In the genomic region with DNA sequence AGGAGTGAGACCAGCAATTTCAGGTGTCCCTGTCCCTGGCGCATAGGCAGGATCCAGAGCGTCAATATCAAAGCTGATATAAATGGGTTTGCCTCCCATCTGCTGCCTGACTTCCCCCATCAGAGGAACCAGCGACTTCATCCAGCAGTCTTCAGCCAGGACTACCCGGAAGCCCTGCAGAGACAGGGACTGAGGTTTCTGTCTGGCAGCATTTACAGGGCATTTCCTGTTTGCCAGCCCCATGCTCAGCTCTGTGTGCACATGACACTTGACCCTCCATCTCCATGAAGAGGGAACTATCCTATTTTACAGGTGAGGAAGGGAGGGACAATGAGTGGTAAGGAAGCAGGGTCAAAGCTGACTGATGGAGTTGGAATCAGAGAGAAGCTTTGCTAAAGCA, we compare ENCODE assay signal across 13 cellular contexts. TPM values are rescaled to one million over a fixed set of nuclear protein-coding genes. Genes with fewer than 3 reads are reported as not detected.
DNase-seq lines count a peak whose midpoint lies in the region; ATAC-seq lines count a peak whose summit lies in the region.
"Had no signal": no experiment of that assay in that cellular context is flagged by ENCODE, and none has a peak within 500 bp of the region (broad histone marks: within the 10 kb centered on the region; RNA-seq: fewer than 3 reads in every experiment).

No MANE protein-coding gene starts in this region.

- no peaks in the 10 kb centered on the region for H3K9me3 ChIP-seq in CD4-positive, CD25-positive, alpha-beta regulatory T cell (ENCODE audit: control insufficient read depth in 2 of 2, low read length in 2 of 2)
- H3K9me3 ChIP-seq: spleen had no signal

- H2AK5ac ChIP-seq in mesendoderm (ENCODE audit: low read length) = no peak overlapping the region

- H3K56ac ChIP-seq in mesendoderm (ENCODE audit: low read length) = no peak overlapping the region

- ATAC-seq in CD4-positive, CD25-positive, alpha-beta regulatory T cell (ENCODE audit: low read depth in 2 of 2) = no peak
- ATAC-seq in HG02763 (IDR thresholded peaks at IDR 0.05; ENCODE audit: unreplicated experiment) = no peak

- H3K4me3 Mint-ChIP-seq in CD4-positive, CD25-positive, alpha-beta regulatory T cell = peak overlapping the region in 3 of 4 donors; percentile 80 to 82 (median 80)
- H3K4me3 Mint-ChIP-seq in T-helper 2 cell treated with Interferon-gamma antibody and Interleukin-4, amounts not matched to agents 5 μg/mL and 100 μg/mL, for 36 hours = peak overlapping the region; percentile 63
- H3K4me3 Mint-ChIP-seq: CD14-positive monocyte had no signal

- no peak overlapping the region for H3K9ac ChIP-seq in mesendoderm (ENCODE audit: low read length)

- no peaks in the 10 kb centered on the region for H3K27me3 ChIP-seq in CD4-positive, CD25-positive, alpha-beta regulatory T cell (ENCODE audit: control insufficient read depth, insufficient read depth, low read length)
- H3K27me3 ChIP-seq in mesendoderm (ENCODE audit: insufficient read depth, low read length, poor library complexity) (no peaks in the 10 kb centered on the region), H7 (ENCODE audit: control insufficient read depth, insufficient read depth, low read length) (no peaks in the 10 kb centered on the region)
- H3K27me3 ChIP-seq: spleen had no signal

- H3K27ac Mint-ChIP-seq in CD4-positive, CD25-positive, alpha-beta regulatory T cell = peak overlapping the region; percentile 98
- H3K27ac Mint-ChIP-seq in T-helper 2 cell treated with Interferon-gamma antibody and Interleukin-4, amounts not matched to agents 5 μg/mL and 100 μg/mL, for 36 hours = peak overlapping the region; percentile 95

- no peaks in the 10 kb centered on the region for H3K9me3 Mint-ChIP-seq in CD4-positive, CD25-positive, alpha-beta regulatory T cell
- no peaks in the 10 kb centered on the region for H3K9me3 Mint-ChIP-seq in T-helper 2 cell treated with Interferon-gamma antibody and Interleukin-4, amounts not matched to agents 5 μg/mL and 100 μg/mL, for 36 hours
- H3K9me3 Mint-ChIP-seq: CD14-positive monocyte had no signal

- peak overlapping the region; percentile 27 for H3K27ac ChIP-seq in CD4-positive, CD25-positive, alpha-beta regulatory T cell (ENCODE audit: insufficient read depth, low read length, poor library complexity, severe bottlenecking)
- no peak overlapping the region for H3K27ac ChIP-seq in mesendoderm (ENCODE audit: low read depth, low read length)

- no peak overlapping the region for H3K4me2 ChIP-seq in mesendoderm (ENCODE audit: low read length)

- H4K8ac ChIP-seq in mesendoderm (ENCODE audit: low read depth, low read length) = no peak overlapping the region

- H3K18ac ChIP-seq in mesendoderm (ENCODE audit: low read length) = no peak overlapping the region

- H4K5ac ChIP-seq in mesendoderm (ENCODE audit: low read length) = no peak overlapping the region

- no peak overlapping the region for H3K4ac ChIP-seq in mesendoderm (ENCODE audit: low read depth, low read length)

- no peaks in the 10 kb centered on the region for H3K79me1 ChIP-seq in mesendoderm (ENCODE audit: low read length)

- peak in 1 of 3 donors; percentile 65 for DNase-seq in CD4-positive, CD25-positive, alpha-beta regulatory T cell
- DNase-seq in DMS153 treated with DMSO at 0.1 percent for 48 hours (lab: John Stamatoyannopoulos, UW; ENCODE audit: unreplicated experiment) (peak; percentile 66), mesendoderm (peak; percentile 17), NCI-H146 treated with DMSO at 0.1 percent for 48 hours (lab: John Stamatoyannopoulos, UW; ENCODE audit: unreplicated experiment) (no peak), H7 (no peak)
- no peak for DNase-seq in T-helper 2 cell treated with Interferon-gamma antibody and Interleukin-4, amounts not matched to agents 5 μg/mL and 100 μg/mL, for 36 hours (ENCODE audit: low spot score)
- DNase-seq: islet precursor cell, KG1, midbrain, NCI-H1436 treated with DMSO at 0.1 percent for 48 hours, spleen had no signal

- H3K27me3 Mint-ChIP-seq in CD4-positive, CD25-positive, alpha-beta regulatory T cell = no peaks in the 10 kb centered on the region
- no peaks in the 10 kb centered on the region for H3K27me3 Mint-ChIP-seq in T-helper 2 cell treated with Interferon-gamma antibody and Interleukin-4, amounts not matched to agents 5 μg/mL and 100 μg/mL, for 36 hours (ENCODE audit: low read depth)

- peaks cover 14% of the 10 kb centered on the region for H3K36me3 ChIP-seq in CD4-positive, CD25-positive, alpha-beta regulatory T cell (ENCODE audit: control insufficient read depth, insufficient read depth, low read length)
- H3K36me3 ChIP-seq in mesendoderm (ENCODE audit: control insufficient read depth, insufficient read depth, low read length) = no peaks in the 10 kb centered on the region
- no peaks in the 10 kb centered on the region for H3K36me3 ChIP-seq in H7 (replicated peaks; ENCODE audit: control insufficient read depth, insufficient read depth, low read length)

- H3K4me1 ChIP-seq in CD4-positive, CD25-positive, alpha-beta regulatory T cell (ENCODE audit: control insufficient read depth, insufficient read depth, low read length, poor library complexity, severe bottlenecking) = peaks cover 42% of the 10 kb centered on the region
- H3K4me1 ChIP-seq in mesendoderm (ENCODE audit: control insufficient read depth, low read depth, low read length) = no peaks in the 10 kb centered on the region

- no peak overlapping the region for H2BK15ac ChIP-seq in mesendoderm (replicated peaks; ENCODE audit: low read depth)

- H3K23ac ChIP-seq in mesendoderm (ENCODE audit: low read length) = no peak overlapping the region

- H2BK5ac ChIP-seq in mesendoderm (ENCODE audit: low read length) = no peak overlapping the region

- peak overlapping the region; percentile 49 for H3K4me3 ChIP-seq in CD4-positive, CD25-positive, alpha-beta regulatory T cell (ENCODE audit: low read depth, low read length)
- H3K4me3 ChIP-seq in mesendoderm (ENCODE audit: low read length) (no peak overlapping the region), H7 (ENCODE audit: insufficient read depth, low read depth, low read length) (no peak overlapping the region)
- H3K4me3 ChIP-seq: spleen had no signal

- H3K4me1 Mint-ChIP-seq in CD4-positive, CD25-positive, alpha-beta regulatory T cell = peaks cover 14 to 50% (median 30%) of the 10 kb centered on the region in 4 donors
- H3K4me1 Mint-ChIP-seq in T-helper 2 cell treated with Interferon-gamma antibody and Interleukin-4, amounts not matched to agents 5 μg/mL and 100 μg/mL, for 36 hours (ENCODE audit: low read depth) = peaks cover 30% of the 10 kb centered on the region

- peaks cover 16% of the 10 kb centered on the region for H3K36me3 Mint-ChIP-seq in CD4-positive, CD25-positive, alpha-beta regulatory T cell
- peaks cover 40% of the 10 kb centered on the region for H3K36me3 Mint-ChIP-seq in T-helper 2 cell treated with Interferon-gamma antibody and Interleukin-4, amounts not matched to agents 5 μg/mL and 100 μg/mL, for 36 hours (ENCODE audit: low read depth)

- no peaks in the 10 kb centered on the region for H3K79me2 ChIP-seq in mesendoderm (ENCODE audit: control insufficient read depth, insufficient read depth, low read length)

- no peak overlapping the region for H2BK120ac ChIP-seq in mesendoderm (ENCODE audit: low read depth, low read length)

- WGBS in mesendoderm (ENCODE audit: extremely low coverage, insufficient coverage, low lambda C conversion rate) = no CpG with 5 or more reads among the region's 4 CpGs

RNA-seq across cellular contexts. Expression of gene AGMAT, which starts 7.2 kb away (rescaled TPM):
- total RNA-seq in CD4-positive, CD25-positive, alpha-beta regulatory T cell = 8.9 TPM
- 10 to 100 TPM in 3 of 4 donors, 1 to 10 TPM in 1; 9.1 to 12.7 (median 11.6) TPM for polyA plus RNA-seq in CD4-positive, CD25-positive, alpha-beta regulatory T cell
- polyA plus RNA-seq in mesendoderm (2013, experiment 1 of 2) = 4.0 TPM
- polyA plus RNA-seq in mesendoderm (2013, experiment 2 of 2) = 3.8 TPM
- 6.9 and 7.8 TPM in 2 replicates for total RNA-seq in H7 (2014; rRNA removed; shearing (Covaris generic))
- polyA plus RNA-seq: CD14-positive monocyte had no signal

RNA-seq across cellular contexts. Expression of gene DDI2, which starts 39.6 kb away (rescaled TPM):
- total RNA-seq in CD4-positive, CD25-positive, alpha-beta regulatory T cell = 61.2 TPM
- 1 to 10 TPM; 3.2 to 7.7 (median 5.5) TPM for polyA plus RNA-seq in CD4-positive, CD25-positive, alpha-beta regulatory T cell
- 16.4 TPM for polyA plus RNA-seq in mesendoderm (2013, experiment 1 of 2)
- polyA plus RNA-seq in mesendoderm (2013, experiment 2 of 2) = 15.8 TPM
- 19.4 and 19.7 TPM in 2 replicates for total RNA-seq in H7 (2014; rRNA removed; shearing (Covaris generic))

RNA-seq across cellular contexts. Expression of gene DNAJC16, which starts 51.0 kb away (rescaled TPM):
- 17.0 TPM for total RNA-seq in CD4-positive, CD25-positive, alpha-beta regulatory T cell
- 10 to 100 TPM in 1 of 4 donors, 1 to 10 TPM in 3; 6.5 to 12.4 (median 7.7) TPM for polyA plus RNA-seq in CD4-positive, CD25-positive, alpha-beta regulatory T cell
- polyA plus RNA-seq in mesendoderm (2013, experiment 1 of 2) = 6.8 TPM
- polyA plus RNA-seq in mesendoderm (2013, experiment 2 of 2) = 6.7 TPM
- 14.7 and 15.7 TPM in 2 replicates for total RNA-seq in H7 (2014; rRNA removed; shearing (Covaris generic))

RNA-seq across cellular contexts. Expression of gene CASP9, which starts 53.7 kb away (rescaled TPM):
- 7.8 TPM for total RNA-seq in CD4-positive, CD25-positive, alpha-beta regulatory T cell
- 10 to 100 TPM in 2 of 4 donors, 1 to 10 TPM in 2; 5.8 to 11.7 (median 8.3) TPM for polyA plus RNA-seq in CD4-positive, CD25-positive, alpha-beta regulatory T cell
- polyA plus RNA-seq in mesendoderm (2013, experiment 1 of 2) = 5.2 TPM
- polyA plus RNA-seq in mesendoderm (2013, experiment 2 of 2) = 5.6 TPM
- 14.1 and 15.0 TPM in 2 replicates for total RNA-seq in H7 (2014; rRNA removed; shearing (Covaris generic))

Comparison
In these comparisons a context has a peak if more than half of its experiments do, and no peak if none do; other contexts are left out.
1. DNase-seq: peak in DMS153 treated with DMSO at 0.1 percent for 48 hours (single experiment) and mesendoderm (single experiment); none in T-helper 2 cell treated with Interferon-gamma antibody and Interleukin-4, amounts not matched to agents 5 μg/mL and 100 μg/mL, for 36 hours (single experiment), NCI-H146 treated with DMSO at 0.1 percent for 48 hours (single experiment) and H7 (single experiment).